Comparison of ENCODE assay signal across 23 cellular contexts in the genomic region with DNA sequence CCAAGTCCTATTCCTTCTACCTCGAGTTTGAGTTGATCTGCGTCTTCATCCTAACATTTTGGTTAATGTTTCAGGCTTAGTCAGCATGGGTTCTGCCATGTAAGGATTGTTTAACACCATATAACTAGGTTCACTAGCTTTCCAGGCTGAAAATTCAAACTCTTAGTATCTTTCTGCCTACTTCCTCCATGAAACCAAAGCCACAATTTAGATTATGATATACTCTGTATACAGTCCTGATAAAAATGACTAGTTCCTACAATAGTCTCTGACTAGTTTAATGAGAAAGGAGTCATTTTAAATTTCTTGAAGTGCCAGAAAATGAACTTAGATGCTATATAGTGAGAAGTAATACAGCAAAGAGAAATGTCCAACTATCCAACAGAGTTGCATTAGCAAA. TPM values are rescaled to one million over a fixed set of nuclear protein-coding genes. Genes with fewer than 3 reads are reported as not detected.
"Had no signal": no experiment of that assay in that cellular context is flagged by ENCODE, and none has a peak within 500 bp of the region (broad histone marks: within the 10 kb centered on the region; RNA-seq: fewer than 3 reads in every experiment).

No MANE protein-coding gene starts in this region.

- DNase-seq: activated CD4-positive, alpha-beta memory T cell treated with anti-CD3 and anti-CD28 coated beads for 36 hours; activated CD4-positive, alpha-beta T cell treated with anti-CD3 and anti-CD28 coated beads for 1 hour; activated gamma-delta T cell treated with Interleukin-2 at 50 U/mL for 16 hours; anterior cingulate cortex; body of pancreas; effector CD4-positive, alpha-beta T cell; heart left ventricle; mesenchymal stem cell; mucosa of descending colon; sigmoid colon; stimulated activated CD4-positive, alpha-beta T cell treated with anti-CD3 and anti-CD28 coated beads, Interleukin-15, amount 100 ng/mL, for 24 hours; stimulated activated naive CD4-positive, alpha-beta T cell; testis; trophoblast cell; uterus; WERI-Rb-1 had no signal

- H3K9me3 Mint-ChIP-seq: activated CD4-positive, alpha-beta memory T cell treated with anti-CD3 and anti-CD28 coated beads for 36 hours; activated naive CD4-positive, alpha-beta T cell treated with anti-CD3 and anti-CD28 coated beads, Interleukin-2, amount 50 U/mL, for 24 hours had no signal

- H3K4me1 ChIP-seq: body of pancreas, sigmoid colon, testis, uterus had no signal

- H3K27ac ChIP-seq: body of pancreas, cardiac muscle cell, heart left ventricle, sigmoid colon, testis, uterus, WERI-Rb-1 had no signal

- H3K4me3 ChIP-seq: body of pancreas, cardiac muscle cell, heart left ventricle, mucosa of descending colon, sigmoid colon, smooth muscle cell, testis, uterus had no signal

- H3K27ac Mint-ChIP-seq: activated CD4-positive, alpha-beta memory T cell treated with anti-CD3 and anti-CD28 coated beads for 36 hours; activated naive CD4-positive, alpha-beta T cell treated with anti-CD3 and anti-CD28 coated beads, Interleukin-2, amount 50 U/mL, for 24 hours; T-helper 2 cell treated with Interferon-gamma antibody and Interleukin-4, amounts not matched to agents 5 μg/mL and 100 μg/mL, for 36 hours had no signal

- ATAC-seq: body of pancreas, heart left ventricle, mucosa of descending colon had no signal

- H3K27me3 Mint-ChIP-seq: activated CD4-positive, alpha-beta memory T cell treated with anti-CD3 and anti-CD28 coated beads for 36 hours; activated naive CD4-positive, alpha-beta T cell treated with anti-CD3 and anti-CD28 coated beads, Interleukin-2, amount 50 U/mL, for 24 hours had no signal

- H3K9me3 ChIP-seq: body of pancreas, heart left ventricle, mucosa of descending colon, sigmoid colon, testis, uterus had no signal

- H3K36me3 Mint-ChIP-seq: activated CD4-positive, alpha-beta memory T cell treated with anti-CD3 and anti-CD28 coated beads for 36 hours; activated naive CD4-positive, alpha-beta T cell treated with anti-CD3 and anti-CD28 coated beads, Interleukin-2, amount 50 U/mL, for 24 hours had no signal

- H3K27me3 ChIP-seq: body of pancreas, cardiac muscle cell, heart left ventricle, sigmoid colon, testis, uterus had no signal

- H3K36me3 ChIP-seq: cardiac muscle cell, heart left ventricle, sigmoid colon, uterus, WERI-Rb-1 had no signal

- H3K4me2 ChIP-seq: smooth muscle cell had no signal

- H3K4me3 Mint-ChIP-seq: activated CD4-positive, alpha-beta memory T cell treated with anti-CD3 and anti-CD28 coated beads for 36 hours; activated naive CD4-positive, alpha-beta T cell treated with anti-CD3 and anti-CD28 coated beads, Interleukin-2, amount 50 U/mL, for 24 hours; T-helper 2 cell treated with Interferon-gamma antibody and Interleukin-4, amounts not matched to agents 5 μg/mL and 100 μg/mL, for 36 hours had no signal

RNA-seq across cellular contexts. Expression of gene BTLA, which starts 6.6 kb away (rescaled TPM):
- total RNA-seq: body of pancreas, cardiac muscle cell, epithelial cell of proximal tubule, fibroblast of villous mesenchyme, sigmoid colon, smooth muscle cell had no signal
- polyA plus RNA-seq: cardiac muscle cell, heart left ventricle, neural cell, smooth muscle cell had no signal
